1 cellular context compared by ENCODE assay signal in the genomic region with DNA sequence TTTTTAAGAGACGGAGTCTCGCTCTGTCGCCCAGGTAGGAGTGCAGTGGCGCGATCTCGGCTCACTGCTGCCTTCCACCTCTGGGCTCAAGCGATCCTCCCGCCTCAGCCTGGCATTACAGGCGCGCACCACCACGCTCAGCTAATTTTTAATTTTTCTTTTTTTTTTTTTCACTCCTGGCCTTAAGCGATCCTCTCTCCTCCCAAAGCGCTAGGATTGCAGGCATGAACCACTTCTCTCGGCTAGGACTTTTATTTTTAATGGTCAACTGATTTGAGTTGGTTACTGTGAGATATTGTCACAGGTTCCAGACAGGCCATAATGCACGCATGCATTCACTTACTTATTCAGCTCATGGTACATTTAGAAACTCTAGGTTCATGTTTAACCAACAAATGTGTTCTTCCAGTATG.
TF ChIP-seq lines count a peak whose summit lies in the region.

No MANE protein-coding gene starts in this region.

TF ChIP-seq in HEK293, 187 proteins besides CTCF, POLR2A, EP300 and RAD21 (continued from another document and continues in another):
- TF ChIP-seq, protein P1, sequence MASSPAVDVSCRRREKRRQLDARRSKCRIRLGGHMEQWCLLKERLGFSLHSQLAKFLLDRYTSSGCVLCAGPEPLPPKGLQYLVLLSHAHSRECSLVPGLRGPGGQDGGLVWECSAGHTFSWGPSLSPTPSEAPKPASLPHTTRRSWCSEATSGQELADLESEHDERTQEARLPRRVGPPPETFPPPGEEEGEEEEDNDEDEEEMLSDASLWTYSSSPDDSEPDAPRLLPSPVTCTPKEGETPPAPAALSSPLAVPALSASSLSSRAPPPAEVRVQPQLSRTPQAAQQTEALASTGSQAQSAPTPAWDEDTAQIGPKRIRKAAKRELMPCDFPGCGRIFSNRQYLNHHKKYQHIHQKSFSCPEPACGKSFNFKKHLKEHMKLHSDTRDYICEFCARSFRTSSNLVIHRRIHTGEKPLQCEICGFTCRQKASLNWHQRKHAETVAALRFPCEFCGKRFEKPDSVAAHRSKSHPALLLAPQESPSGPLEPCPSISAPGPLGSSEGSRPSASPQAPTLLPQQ (tag by site-specific recombination; IDR thresholded peaks at IDR 0.05), result no peak
- TF ChIP-seq, protein P2, sequence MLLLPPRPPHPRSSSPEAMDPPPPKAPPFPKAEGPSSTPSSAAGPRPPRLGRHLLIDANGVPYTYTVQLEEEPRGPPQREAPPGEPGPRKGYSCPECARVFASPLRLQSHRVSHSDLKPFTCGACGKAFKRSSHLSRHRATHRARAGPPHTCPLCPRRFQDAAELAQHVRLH (tag by site-specific recombination; IDR thresholded peaks at IDR 0.05), result peak; percentile 87
- no peak for TF ChIP-seq GLI4 (tag by site-specific recombination; IDR thresholded peaks at IDR 0.05)
- no peak for TF ChIP-seq IKZF3 (tag by site-specific recombination; IDR thresholded peaks at IDR 0.05)
- TF ChIP-seq ZNF132 (tag by site-specific recombination; IDR thresholded peaks at IDR 0.05; ENCODE audit: borderline replicate concordance), result no peak
- no peak for TF ChIP-seq KLF16 (tag by site-specific recombination; IDR thresholded peaks at IDR 0.05)
- TF ChIP-seq ZNF561 (tag by site-specific recombination; IDR thresholded peaks at IDR 0.05; ENCODE audit: borderline replicate concordance), result no peak
- peak; percentile 51; the same call in 1 of the 2 replicates for TF ChIP-seq ZFP3 (tag by site-specific recombination; IDR thresholded peaks at IDR 0.05; ENCODE audit: low read depth)
- TF ChIP-seq TRIM28 (IDR thresholded peaks at IDR 0.05; ENCODE audit: borderline replicate concordance, low read length), result no peak; the same call in 1 of the 2 replicates
- 0 out of 2 replicates have a peak, but pooled peaks have one; percentile 10 for TF ChIP-seq PRDM1 (tag by site-specific recombination; IDR thresholded peaks at IDR 0.05)
- TF ChIP-seq, protein P3, sequence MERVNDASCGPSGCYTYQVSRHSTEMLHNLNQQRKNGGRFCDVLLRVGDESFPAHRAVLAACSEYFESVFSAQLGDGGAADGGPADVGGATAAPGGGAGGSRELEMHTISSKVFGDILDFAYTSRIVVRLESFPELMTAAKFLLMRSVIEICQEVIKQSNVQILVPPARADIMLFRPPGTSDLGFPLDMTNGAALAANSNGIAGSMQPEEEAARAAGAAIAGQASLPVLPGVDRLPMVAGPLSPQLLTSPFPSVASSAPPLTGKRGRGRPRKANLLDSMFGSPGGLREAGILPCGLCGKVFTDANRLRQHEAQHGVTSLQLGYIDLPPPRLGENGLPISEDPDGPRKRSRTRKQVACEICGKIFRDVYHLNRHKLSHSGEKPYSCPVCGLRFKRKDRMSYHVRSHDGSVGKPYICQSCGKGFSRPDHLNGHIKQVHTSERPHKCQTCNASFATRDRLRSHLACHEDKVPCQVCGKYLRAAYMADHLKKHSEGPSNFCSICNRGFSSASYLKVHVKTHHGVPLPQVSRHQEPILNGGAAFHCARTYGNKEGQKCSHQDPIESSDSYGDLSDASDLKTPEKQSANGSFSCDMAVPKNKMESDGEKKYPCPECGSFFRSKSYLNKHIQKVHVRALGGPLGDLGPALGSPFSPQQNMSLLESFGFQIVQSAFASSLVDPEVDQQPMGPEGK (tag by site-specific recombination; IDR thresholded peaks at IDR 0.05), result 0 out of 2 replicates have a peak, but pooled peaks have one; percentile 6
- 0 out of 2 replicates have a peak, but pooled peaks have one; percentile 2 for TF ChIP-seq ZNF654 (tag by site-specific recombination; IDR thresholded peaks at IDR 0.05; ENCODE audit: low read depth)
- TF ChIP-seq, protein P4, sequence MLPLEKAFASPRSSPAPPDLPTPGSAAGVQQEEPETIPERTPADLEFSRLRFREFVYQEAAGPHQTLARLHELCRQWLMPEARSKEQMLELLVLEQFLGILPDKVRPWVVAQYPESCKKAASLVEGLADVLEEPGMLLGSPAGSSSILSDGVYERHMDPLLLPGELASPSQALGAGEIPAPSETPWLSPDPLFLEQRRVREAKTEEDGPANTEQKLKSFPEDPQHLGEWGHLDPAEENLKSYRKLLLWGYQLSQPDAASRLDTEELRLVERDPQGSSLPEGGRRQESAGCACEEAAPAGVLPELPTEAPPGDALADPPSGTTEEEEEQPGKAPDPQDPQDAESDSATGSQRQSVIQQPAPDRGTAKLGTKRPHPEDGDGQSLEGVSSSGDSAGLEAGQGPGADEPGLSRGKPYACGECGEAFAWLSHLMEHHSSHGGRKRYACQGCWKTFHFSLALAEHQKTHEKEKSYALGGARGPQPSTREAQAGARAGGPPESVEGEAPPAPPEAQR (tag by site-specific recombination; IDR thresholded peaks at IDR 0.05), result no peak
- TF ChIP-seq, protein P5, sequence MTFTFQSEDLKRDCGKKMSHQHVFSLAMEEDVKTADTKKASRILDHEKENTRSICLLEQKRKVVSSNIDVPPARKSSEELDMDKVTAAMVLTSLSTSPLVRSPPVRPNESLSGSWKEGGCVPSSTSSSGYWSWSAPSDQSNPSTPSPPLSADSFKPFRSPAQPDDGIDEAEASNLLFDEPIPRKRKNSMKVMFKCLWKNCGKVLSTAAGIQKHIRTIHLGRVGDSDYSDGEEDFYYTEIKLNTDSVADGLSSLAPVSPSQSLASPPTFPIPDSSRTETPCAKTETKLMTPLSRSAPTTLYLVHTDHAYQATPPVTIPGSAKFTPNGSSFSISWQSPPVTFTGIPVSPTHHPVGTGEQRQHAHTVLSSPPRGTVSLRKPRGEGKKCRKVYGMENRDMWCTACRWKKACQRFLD (tag by site-specific recombination; IDR thresholded peaks at IDR 0.05), result no peak
- TF ChIP-seq YY1 (tag by site-specific recombination; IDR thresholded peaks at IDR 0.05), result no peak
- TF ChIP-seq, protein P6, sequence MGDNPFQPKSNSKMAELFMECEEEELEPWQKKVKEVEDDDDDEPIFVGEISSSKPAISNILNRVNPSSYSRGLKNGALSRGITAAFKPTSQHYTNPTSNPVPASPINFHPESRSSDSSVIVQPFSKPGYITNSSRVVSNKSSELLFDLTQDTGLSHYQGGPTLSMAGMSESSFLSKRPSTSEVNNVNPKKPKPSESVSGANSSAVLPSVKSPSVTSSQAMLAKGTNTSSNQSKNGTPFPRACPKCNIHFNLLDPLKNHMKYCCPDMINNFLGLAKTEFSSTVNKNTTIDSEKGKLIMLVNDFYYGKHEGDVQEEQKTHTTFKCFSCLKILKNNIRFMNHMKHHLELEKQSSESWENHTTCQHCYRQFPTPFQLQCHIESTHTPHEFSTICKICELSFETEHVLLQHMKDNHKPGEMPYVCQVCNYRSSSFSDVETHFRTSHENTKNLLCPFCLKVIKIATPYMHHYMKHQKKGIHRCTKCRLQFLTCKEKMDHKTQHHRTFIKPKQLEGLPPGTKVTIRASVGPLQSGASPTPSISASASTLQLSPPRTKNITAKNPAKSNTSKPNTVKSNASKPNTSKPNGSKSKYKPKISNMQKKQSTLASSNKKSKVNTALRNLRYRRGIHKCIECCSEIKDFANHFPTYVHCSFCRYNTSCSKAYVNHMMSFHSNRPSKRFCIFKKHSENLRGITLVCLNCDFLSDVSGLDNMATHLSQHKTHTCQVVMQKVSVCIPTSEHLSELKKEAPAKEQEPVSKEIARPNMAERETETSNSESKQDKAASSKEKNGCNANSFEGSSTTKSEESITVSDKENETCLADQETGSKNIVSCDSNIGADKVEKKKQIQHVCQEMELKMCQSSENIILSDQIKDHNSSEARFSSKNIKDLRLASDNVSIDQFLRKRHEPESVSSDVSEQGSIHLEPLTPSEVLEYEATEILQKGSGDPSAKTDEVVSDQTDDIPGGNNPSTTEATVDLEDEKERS (tag by site-specific recombination; IDR thresholded peaks at IDR 0.05), result peak; percentile 100
- TF ChIP-seq ZNF664 (tag by site-specific recombination; IDR thresholded peaks at IDR 0.05), result peak; percentile 72; the same call in 1 of the 2 replicates
- TF ChIP-seq ZNF155 (tag by site-specific recombination; IDR thresholded peaks at IDR 0.05), result no peak
- TF ChIP-seq, protein P7, sequence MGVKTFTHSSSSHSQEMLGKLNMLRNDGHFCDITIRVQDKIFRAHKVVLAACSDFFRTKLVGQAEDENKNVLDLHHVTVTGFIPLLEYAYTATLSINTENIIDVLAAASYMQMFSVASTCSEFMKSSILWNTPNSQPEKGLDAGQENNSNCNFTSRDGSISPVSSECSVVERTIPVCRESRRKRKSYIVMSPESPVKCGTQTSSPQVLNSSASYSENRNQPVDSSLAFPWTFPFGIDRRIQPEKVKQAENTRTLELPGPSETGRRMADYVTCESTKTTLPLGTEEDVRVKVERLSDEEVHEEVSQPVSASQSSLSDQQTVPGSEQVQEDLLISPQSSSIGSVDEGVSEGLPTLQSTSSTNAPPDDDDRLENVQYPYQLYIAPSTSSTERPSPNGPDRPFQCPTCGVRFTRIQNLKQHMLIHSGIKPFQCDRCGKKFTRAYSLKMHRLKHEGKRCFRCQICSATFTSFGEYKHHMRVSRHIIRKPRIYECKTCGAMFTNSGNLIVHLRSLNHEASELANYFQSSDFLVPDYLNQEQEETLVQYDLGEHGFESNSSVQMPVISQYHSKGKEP (tag by site-specific recombination; IDR thresholded peaks at IDR 0.05), result no peak
- peak; percentile 60; the same call in 1 of the 2 replicates for TF ChIP-seq ZNF518A (tag by site-specific recombination; conservative IDR thresholded peaks at IDR 0.05; ENCODE audit: low read depth)
- no peak for TF ChIP-seq ZNF354C (tag by site-specific recombination; IDR thresholded peaks at IDR 0.05; ENCODE audit: borderline replicate concordance, low read depth)
- TF ChIP-seq ZNF423 (tag by site-specific recombination; IDR thresholded peaks at IDR 0.05), result no peak
- 0 out of 2 replicates have a peak, but pooled peaks have one; percentile 4 for TF ChIP-seq ZFHX2 (tag by site-specific recombination; conservative IDR thresholded peaks at IDR 0.05)
- peak; percentile 24; the same call in 1 of the 2 replicates for TF ChIP-seq REPIN1 (tag by site-specific recombination; IDR thresholded peaks at IDR 0.05; ENCODE audit: low read depth)
- no peak for TF ChIP-seq ZIC2 (tag by site-specific recombination; IDR thresholded peaks at IDR 0.05)
- no peak for TF ChIP-seq ZNF449 (tag by site-specific recombination; IDR thresholded peaks at IDR 0.05)
- TF ChIP-seq, protein P8, sequence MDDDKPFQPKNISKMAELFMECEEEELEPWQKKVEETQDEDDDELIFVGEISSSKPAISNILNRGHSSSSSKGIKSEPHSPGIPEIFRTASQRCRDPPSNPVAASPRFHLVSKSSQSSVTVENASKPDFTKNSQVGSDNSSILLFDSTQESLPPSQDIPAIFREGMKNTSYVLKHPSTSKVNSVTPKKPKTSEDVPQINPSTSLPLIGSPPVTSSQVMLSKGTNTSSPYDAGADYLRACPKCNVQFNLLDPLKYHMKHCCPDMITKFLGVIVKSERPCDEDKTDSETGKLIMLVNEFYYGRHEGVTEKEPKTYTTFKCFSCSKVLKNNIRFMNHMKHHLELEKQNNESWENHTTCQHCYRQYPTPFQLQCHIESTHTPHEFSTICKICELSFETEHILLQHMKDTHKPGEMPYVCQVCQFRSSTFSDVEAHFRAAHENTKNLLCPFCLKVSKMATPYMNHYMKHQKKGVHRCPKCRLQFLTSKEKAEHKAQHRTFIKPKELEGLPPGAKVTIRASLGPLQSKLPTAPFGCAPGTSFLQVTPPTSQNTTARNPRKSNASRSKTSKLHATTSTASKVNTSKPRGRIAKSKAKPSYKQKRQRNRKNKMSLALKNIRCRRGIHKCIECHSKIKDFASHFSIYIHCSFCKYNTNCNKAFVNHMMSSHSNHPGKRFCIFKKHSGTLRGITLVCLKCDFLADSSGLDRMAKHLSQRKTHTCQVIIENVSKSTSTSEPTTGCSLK (tag by site-specific recombination; IDR thresholded peaks at IDR 0.05), result 0 out of 2 replicates have a peak, but pooled peaks have one; percentile 59
